ENCODE assay signal across 30 cellular contexts in genomic region chr5:83469075-83469474, GRCh38. TPM values are rescaled to one million over a fixed set of nuclear protein-coding genes. Genes with fewer than 3 reads are reported as not detected.
"Had no signal": no experiment of that assay in that cellular context is flagged by ENCODE, and none has a peak within 500 bp of the region (broad histone marks: within the 10 kb centered on the region; RNA-seq: fewer than 3 reads in every experiment).

No MANE protein-coding gene starts in this region.

- H3K9me3 Mint-ChIP-seq: activated CD4-positive, alpha-beta T cell treated with anti-CD3 and anti-CD28 coated beads, Interleukin-2, amount 10 ng/mL, durations not matched to agents 7 days and 5 days; activated T-cell treated with anti-CD3 and anti-CD28 coated beads, Interleukin-2, amount 50 U/mL, for 4 hours; activated T-helper 17 cell treated with anti-CD3 and anti-CD28 coated beads, Interleukin-2, amount 50 U/mL, for 72 hours; dendritic cell treated with granulocyte-macrophage colony-stimulating factor and Interleukin-4, amounts not matched to agents 40 ng/mL and 50 ng/mL, for 4 days; endodermal cell had no signal

- H3K4me3 ChIP-seq: coronary artery, dorsolateral prefrontal cortex, esophagus muscularis mucosa, gastrocnemius medialis, heart left ventricle had no signal

- H3K36me3 ChIP-seq: esophagus muscularis mucosa, gastrocnemius medialis, heart left ventricle had no signal

- DNase-seq: activated CD4-positive, alpha-beta T cell treated with anti-CD3 and anti-CD28 coated beads for 4 hours; activated CD4-positive, alpha-beta T cell treated with anti-CD3 and anti-CD28 coated beads, Interleukin-2, amount 10 ng/mL, durations not matched to agents 7 days and 5 days; activated CD4-positive, alpha-beta T cell treated with anti-CD3 and anti-CD28 coated beads, Interleukin-2, amount 50 U/mL, for 4 hours; activated CD4-positive, CD25-positive, alpha-beta regulatory T cell; activated CD4-positive, CD25-positive, alpha-beta regulatory T cell treated with anti-CD3 and anti-CD28 coated beads, Interleukin-2, amount 50 U/mL, for 72 hours; activated CD8-positive, alpha-beta memory T cell treated with anti-CD3 and anti-CD28 coated beads for 24 hours; activated CD8-positive, alpha-beta T cell treated with anti-CD3 and anti-CD28 coated beads for 36 hours; activated effector memory CD4-positive, alpha-beta T cell treated with Interleukin-2 at 50 U/mL for 16 hours; activated gamma-delta T cell treated with Interleukin-2 at 50 U/mL for 16 hours; activated naive CD4-positive, alpha-beta T cell treated with anti-CD3 and anti-CD28 coated beads, Interleukin-2, amount 50 U/mL, for 16 hours; activated naive CD4-positive, alpha-beta T cell treated with Interleukin-2 at 50 U/mL for 16 hours; activated T-cell treated with anti-CD3 and anti-CD28 coated beads, Interleukin-2, amount 50 U/mL, for 4 hours; amniotic stem cell; anterior cingulate cortex; brain microvascular endothelial cell; dorsolateral prefrontal cortex; effector memory CD4-positive, alpha-beta T cell; endodermal cell; erythroblast; foreskin keratinocyte; gastrocnemius medialis; glutamatergic neuron; heart left ventricle; T-helper 2 cell had no signal

- H3K9me3 ChIP-seq: esophagus muscularis mucosa, gastrocnemius medialis, heart left ventricle had no signal

- H3K4me3 Mint-ChIP-seq: activated CD4-positive, alpha-beta T cell treated with anti-CD3 and anti-CD28 coated beads, Interleukin-2, amount 10 ng/mL, durations not matched to agents 7 days and 5 days; activated CD8-positive, alpha-beta T cell treated with anti-CD3 and anti-CD28 coated beads for 36 hours; activated naive CD8-positive, alpha-beta T cell; activated T-cell treated with anti-CD3 and anti-CD28 coated beads, Interleukin-2, amount 50 U/mL, for 4 hours; activated T-helper 17 cell treated with anti-CD3 and anti-CD28 coated beads, Interleukin-2, amount 50 U/mL, for 72 hours; central memory CD8-positive, alpha-beta T cell; dendritic cell treated with granulocyte-macrophage colony-stimulating factor and Interleukin-4, amounts not matched to agents 40 ng/mL and 50 ng/mL, for 4 days; endodermal cell had no signal

- H3K27me3 ChIP-seq: brain microvascular endothelial cell had no signal

- H3K36me3 Mint-ChIP-seq: activated naive CD8-positive, alpha-beta T cell had no signal

- H3K27ac ChIP-seq: brain microvascular endothelial cell, coronary artery, dorsolateral prefrontal cortex, esophagus muscularis mucosa, foreskin keratinocyte, gastrocnemius medialis had no signal

- H3K27ac Mint-ChIP-seq: activated CD4-positive, alpha-beta T cell treated with anti-CD3 and anti-CD28 coated beads, Interleukin-2, amount 10 ng/mL, durations not matched to agents 7 days and 5 days; activated CD8-positive, alpha-beta T cell treated with anti-CD3 and anti-CD28 coated beads for 36 hours; activated naive CD8-positive, alpha-beta T cell; activated T-helper 17 cell treated with anti-CD3 and anti-CD28 coated beads, Interleukin-2, amount 50 U/mL, for 72 hours; dendritic cell treated with granulocyte-macrophage colony-stimulating factor and Interleukin-4, amounts not matched to agents 40 ng/mL and 50 ng/mL, for 4 days; endodermal cell had no signal

- ATAC-seq: activated CD8-positive, alpha-beta T cell treated with anti-CD3 and anti-CD28 coated beads for 36 hours; activated T-cell treated with anti-CD3 and anti-CD28 coated beads, Interleukin-2, amount 50 U/mL, for 4 hours; activated T-helper 17 cell treated with anti-CD3 and anti-CD28 coated beads, Interleukin-2, amount 50 U/mL, for 72 hours; foreskin keratinocyte; gastrocnemius medialis; heart left ventricle had no signal

RNA-seq across cellular contexts. Expression of gene VCAN, which starts 2.5 kb away (rescaled TPM):
- total RNA-seq: activated CD8-positive, alpha-beta T cell treated with anti-CD3 and anti-CD28 coated beads for 36 hours had no signal
